In the genomic region with DNA sequence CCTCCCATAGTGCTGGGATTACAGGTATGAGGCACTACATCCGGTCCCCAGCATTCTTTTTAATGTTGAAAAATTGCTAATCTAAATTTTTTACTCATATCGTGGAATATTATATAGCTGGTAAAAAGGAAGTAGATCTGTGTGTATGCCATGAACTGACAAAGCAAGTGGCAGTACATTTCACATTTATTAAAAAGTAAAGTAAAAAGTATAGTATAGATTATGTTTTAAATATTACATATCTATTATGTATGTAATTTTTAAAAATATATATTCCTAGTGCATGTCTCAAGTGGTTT, we compare ENCODE assay signal across 1 cellular context.
TF ChIP-seq lines count a peak whose summit lies in the region.

No MANE protein-coding gene starts in this region.

TF ChIP-seq in H1, 55 proteins besides CTCF, POLR2A, EP300 and RAD21:
- TF ChIP-seq KDM1A (IDR thresholded peaks at IDR 0.05; ENCODE audit: borderline replicate concordance, low read length): 0 out of 2 replicates have a peak, but pooled peaks have one; percentile 21
- TF ChIP-seq HDAC6 (IDR thresholded peaks at IDR 0.05; ENCODE audit: low read depth, low read length): no peak
